ENCODE assay signal across 8 cellular contexts in genomic region chr13:110616103-110617101, GRCh38. TPM values are rescaled to one million over a fixed set of nuclear protein-coding genes. Genes with fewer than 3 reads are reported as not detected.
DNase-seq lines count a peak whose midpoint lies in the region; ATAC-seq and TF ChIP-seq lines count a peak whose summit lies in the region.

No MANE protein-coding gene starts in this region.

- no peaks in the 10 kb centered on the region for H3K27me3 ChIP-seq in tibial nerve

- peak overlapping the region; percentile 77 to 92 (median 86) for H3K27ac ChIP-seq in tibial nerve

- WGBS in tibial nerve, 2 donors = 8 to 21% methylated on average over 16 to 37 of the region's 37 CpGs

- CTCF ChIA-PET in activated CD4-positive, alpha-beta T cell treated with anti-CD3 and anti-CD28 coated beads, Interleukin-2, amount 10 ng/mL, durations not matched to agents 7 days and 5 days (lab: Charles Lee) = interaction anchor here (0.8 to 1.8 kb wide), 3 partner anchors 9 to 45 kb away, joined by 3 to 4 read pairs (median 3); no protein-coding TSS in a partner anchor

- peaks cover 6% of the 10 kb centered on the region for H3K9me3 Mint-ChIP-seq in activated CD4-positive, alpha-beta T cell treated with anti-CD3 and anti-CD28 coated beads, Interleukin-2, amount 10 ng/mL, durations not matched to agents 7 days and 5 days
- H3K9me3 Mint-ChIP-seq in endothelial cell (ENCODE audit: unreplicated experiment) = no peaks in the 10 kb centered on the region
- H3K9me3 Mint-ChIP-seq in naive thymus-derived CD8-positive, alpha-beta T cell = peaks cover 0 to 4% (median 0%) of the 10 kb centered on the region in 9 donors

- TF ChIP-seq EP300 in tibial nerve (IDR thresholded peaks at IDR 0.05) = peak in 1 of 2 donors; percentile 28

- H3K27ac Mint-ChIP-seq in activated CD4-positive, alpha-beta T cell treated with anti-CD3 and anti-CD28 coated beads, Interleukin-2, amount 10 ng/mL, durations not matched to agents 7 days and 5 days = peak overlapping the region; percentile 91
- H3K27ac Mint-ChIP-seq in endothelial cell (ENCODE audit: unreplicated experiment) = peak overlapping the region; percentile 64
- H3K27ac Mint-ChIP-seq in naive thymus-derived CD8-positive, alpha-beta T cell = peak overlapping the region; percentile 47 to 95 (median 82)

- ATAC-seq in GM21367 (IDR thresholded peaks at IDR 0.05; ENCODE audit: unreplicated experiment) = peak; percentile 47
- peak; percentile 30 to 37 for ATAC-seq in naive thymus-derived CD8-positive, alpha-beta T cell

- H3K9me3 ChIP-seq in tibial nerve = no peaks in the 10 kb centered on the region

- TF ChIP-seq CTCF in endothelial cell (IDR thresholded peaks at IDR 0.05; ENCODE audit: unreplicated experiment) = no peak
- no peak for TF ChIP-seq CTCF in tibial nerve (IDR thresholded peaks at IDR 0.05)

- POLR2A ChIA-PET in activated CD4-positive, alpha-beta T cell treated with anti-CD3 and anti-CD28 coated beads, Interleukin-2, amount 10 ng/mL, durations not matched to agents 7 days and 5 days (lab: Charles Lee) = no interaction called here
- POLR2A ChIA-PET in naive thymus-derived CD8-positive, alpha-beta T cell (lab: Charles Lee) = interaction anchor here (3.3 to 4.7 kb wide), 2 partner anchors 8 to 97 kb away, joined by 10 to 46 read pairs; partner anchors contain the start of gene ING1

- H3K36me3 Mint-ChIP-seq in activated CD4-positive, alpha-beta T cell treated with anti-CD3 and anti-CD28 coated beads, Interleukin-2, amount 10 ng/mL, durations not matched to agents 7 days and 5 days (ENCODE audit: low read depth) = peaks cover 11% of the 10 kb centered on the region
- H3K36me3 Mint-ChIP-seq in endothelial cell (ENCODE audit: low read depth, unreplicated experiment) = no peaks in the 10 kb centered on the region
- H3K36me3 Mint-ChIP-seq in naive thymus-derived CD8-positive, alpha-beta T cell = peaks cover 0 to 4% (median 2%) of the 10 kb centered on the region in 3 donors

- peaks cover 28% of the 10 kb centered on the region for H3K4me1 Mint-ChIP-seq in activated CD4-positive, alpha-beta T cell treated with anti-CD3 and anti-CD28 coated beads, Interleukin-2, amount 10 ng/mL, durations not matched to agents 7 days and 5 days
- H3K4me1 Mint-ChIP-seq in endothelial cell (ENCODE audit: unreplicated experiment) = peaks cover 15% of the 10 kb centered on the region
- peaks cover 6 to 49% (median 41%) of the 10 kb centered on the region in 4 donors for H3K4me1 Mint-ChIP-seq in naive thymus-derived CD8-positive, alpha-beta T cell

- H3K36me3 ChIP-seq in tibial nerve = no peaks in the 10 kb centered on the region

- H3K27me3 Mint-ChIP-seq in activated CD4-positive, alpha-beta T cell treated with anti-CD3 and anti-CD28 coated beads, Interleukin-2, amount 10 ng/mL, durations not matched to agents 7 days and 5 days = peaks cover 1% of the 10 kb centered on the region
- peaks cover 9% of the 10 kb centered on the region for H3K27me3 Mint-ChIP-seq in endothelial cell (ENCODE audit: unreplicated experiment)
- peaks cover 0 to under 1% (median 0%) of the 10 kb centered on the region in 5 donors for H3K27me3 Mint-ChIP-seq in naive thymus-derived CD8-positive, alpha-beta T cell

- no peak for TF ChIP-seq POLR2A in tibial nerve (IDR thresholded peaks at IDR 0.05)

- peaks cover 0 to 47% (median 22%) of the 10 kb centered on the region in 4 donors for H3K4me1 ChIP-seq in tibial nerve

- H3K4me3 Mint-ChIP-seq in activated CD4-positive, alpha-beta T cell treated with anti-CD3 and anti-CD28 coated beads, Interleukin-2, amount 10 ng/mL, durations not matched to agents 7 days and 5 days = peak overlapping the region; percentile 95
- H3K4me3 Mint-ChIP-seq in endothelial cell (ENCODE audit: unreplicated experiment) = peak overlapping the region; percentile 89
- H3K4me3 Mint-ChIP-seq in naive thymus-derived CD8-positive, alpha-beta T cell = peak overlapping the region; percentile 82 to 97 (median 92)

- DNase-seq in GM03348 (ENCODE audit: low spot score) (peak; percentile 79), HPDE6-E6E7 (ENCODE audit: extremely low spot score) (peak; percentile 72), endothelial cell (ENCODE audit: low spot score) (no peak), tibial nerve (ENCODE audit: low spot score in 2 of 2) (no peak), HuH-7 (ENCODE audit: low spot score) (no peak)
- DNase-seq in activated CD4-positive, alpha-beta T cell treated with anti-CD3 and anti-CD28 coated beads, Interleukin-2, amount 10 ng/mL, durations not matched to agents 7 days and 5 days = peak; percentile 32
- DNase-seq in naive thymus-derived CD8-positive, alpha-beta T cell = peak in 6 of 10 donors; percentile 8 to 28 (median 26)

- H3K4me3 ChIP-seq in tibial nerve = peak overlapping the region; percentile 71 to 94 (median 88)

RNA-seq across cellular contexts. Expression of gene NAXD, which starts 1.1 kb away (rescaled TPM):
- total RNA-seq in activated CD4-positive, alpha-beta T cell treated with anti-CD3 and anti-CD28 coated beads, Interleukin-2, amount 10 ng/mL, durations not matched to agents 7 days and 5 days = 10 to 100 TPM; 23.3 to 25.2 TPM
- total RNA-seq in endothelial cell (ENCODE audit: unreplicated experiment) (28.7 TPM), tibial nerve (10 to 100 TPM; 27.6 to 45.7 (median 38.5) TPM)
- 10 to 100 TPM; 34.3 to 38.1 TPM for total RNA-seq in naive thymus-derived CD8-positive, alpha-beta T cell
- polyA plus RNA-seq in naive thymus-derived CD8-positive, alpha-beta T cell = 10 to 100 TPM; 10.4 to 26.9 (median 18.1) TPM

RNA-seq across cellular contexts. Expression of gene RAB20, which starts 54.9 kb away (rescaled TPM):
- total RNA-seq in activated CD4-positive, alpha-beta T cell treated with anti-CD3 and anti-CD28 coated beads, Interleukin-2, amount 10 ng/mL, durations not matched to agents 7 days and 5 days = 1 to 10 TPM; 3.2 to 4.1 TPM
- total RNA-seq in endothelial cell (ENCODE audit: unreplicated experiment) = 1.5 TPM
- total RNA-seq in naive thymus-derived CD8-positive, alpha-beta T cell = 1 to 10 TPM; 2.2 to 2.9 TPM
- 1 to 10 TPM; 2.4 to 4.5 (median 3.3) TPM for polyA plus RNA-seq in naive thymus-derived CD8-positive, alpha-beta T cell
- 10 to 100 TPM; 28.5 to 52.5 (median 30.2) TPM for total RNA-seq in tibial nerve

Comparison
In these comparisons a context has a peak if more than half of its experiments do, and no peak if none do; other contexts are left out.
1. DNase-seq: peak in GM03348 (single experiment), HPDE6-E6E7 (single experiment), activated CD4-positive, alpha-beta T cell treated with anti-CD3 and anti-CD28 coated beads, Interleukin-2, amount 10 ng/mL, durations not matched to agents 7 days and 5 days (single experiment) and naive thymus-derived CD8-positive, alpha-beta T cell (6 of 10); none in endothelial cell (single experiment), tibial nerve (0 of 2) and HuH-7 (single experiment).
2. RNA of gene RAB20, which starts 54.9 kb away (total RNA-seq): 28.5 to 52.5 TPM in tibial nerve; 3.2 to 4.1 TPM in activated CD4-positive, alpha-beta T cell treated with anti-CD3 and anti-CD28 coated beads, Interleukin-2, amount 10 ng/mL, durations not matched to agents 7 days and 5 days, 2.2 to 2.9 TPM in naive thymus-derived CD8-positive, alpha-beta T cell and 1.5 TPM in endothelial cell (single experiment); every median in the first group is over 4 times any median in the second.
3. Peak in every context shown above with its lines, with median percentiles within 50 percentile points of each other: H3K27ac Mint-ChIP-seq and H3K4me3 Mint-ChIP-seq.